ENCODE assay signal across 1 cellular context in genomic region chr5:173968154-173968553, GRCh38.
TF ChIP-seq lines count a peak whose summit lies in the region.

No MANE protein-coding gene starts in this region.

TF ChIP-seq in neural cell, 6 proteins besides CTCF, POLR2A, EP300 and RAD21 (continued from another document):
- TF ChIP-seq EZH2 (IDR thresholded peaks at IDR 0.05; ENCODE audit: borderline replicate concordance, insufficient read depth, low read length, poor library complexity, severe bottlenecking) (no peak), SMC3 (conservative IDR thresholded peaks at IDR 0.05; ENCODE audit: poor library complexity) (no peak)
